ENCODE assay signal across 36 cellular contexts in genomic region chr10:128487517-128487916, GRCh38.
"Had no signal": no experiment of that assay in that cellular context is flagged by ENCODE, and none has a peak within 500 bp of the region (broad histone marks: within the 10 kb centered on the region; RNA-seq: fewer than 3 reads in every experiment).

No MANE protein-coding gene starts in this region.

- H3K27me3 Mint-ChIP-seq: activated CD4-positive, alpha-beta memory T cell treated with anti-CD3 and anti-CD28 coated beads, Interleukin-2, amount 10 ng/mL, durations not matched to agents 7 days and 5 days; activated CD4-positive, alpha-beta T cell treated with anti-CD3 and anti-CD28 coated beads for 36 hours; activated CD4-positive, alpha-beta T cell treated with anti-CD3 and anti-CD28 coated beads, Interleukin-2, amount 10 ng/mL, durations not matched to agents 7 days and 5 days; activated naive CD8-positive, alpha-beta T cell treated with anti-CD3 and anti-CD28 coated beads for 36 hours; activated T-helper 17 cell treated with anti-CD3 and anti-CD28 coated beads, Interleukin-2, amount 50 U/mL, for 72 hours had no signal

- H3K4me3 Mint-ChIP-seq: activated CD4-positive, alpha-beta memory T cell treated with anti-CD3 and anti-CD28 coated beads, Interleukin-2, amount 10 ng/mL, durations not matched to agents 7 days and 5 days; activated CD4-positive, alpha-beta T cell treated with anti-CD3 and anti-CD28 coated beads for 36 hours; activated CD4-positive, alpha-beta T cell treated with anti-CD3 and anti-CD28 coated beads, Interleukin-2, amount 10 ng/mL, durations not matched to agents 7 days and 5 days; activated CD8-positive, alpha-beta T cell treated with anti-CD3 and anti-CD28 coated beads, Interleukin-2, amount 10 ng/mL, durations not matched to agents 7 days and 5 days; activated naive CD4-positive, alpha-beta T cell treated with anti-CD3 and anti-CD28 coated beads for 36 hours; activated naive CD8-positive, alpha-beta T cell treated with anti-CD3 and anti-CD28 coated beads for 36 hours; activated T-cell treated with anti-CD3 and anti-CD28 coated beads, Interleukin-2, amount 50 U/mL, for 4 hours; activated T-cell treated with anti-CD3 and anti-CD28 coated beads, Interleukin-2, amount 50 U/mL, for 72 hours; activated T-helper 1 cell treated with anti-CD3 and anti-CD28 coated beads, Interleukin-12 subunit alpha, Interleukin-12 subunit beta, Interleukin-2, Interleukin-4 antibody, amounts not matched to agents 30 ng/mL and 10 ng/mL and 1 ng/mL, durations not matched to agents 14 hours and 24 hours and 36 hours; activated T-helper 17 cell treated with anti-CD3 and anti-CD28 coated beads, Interleukin-2, amount 50 U/mL, for 72 hours; T-helper 1 cell treated with Interleukin-12 subunit alpha and Interleukin-12 subunit beta and Interleukin-4 antibody, amounts not matched to agents 30 μg/mL and 1 μg/mL, for 36 hours; T-helper 2 cell treated with Interferon-gamma antibody and Interleukin-4, amounts not matched to agents 5 μg/mL and 100 μg/mL, for 36 hours had no signal

- H3K9me3 ChIP-seq: adrenal gland, body of pancreas had no signal

- H3K4me1 ChIP-seq: adrenal gland, body of pancreas, breast epithelium had no signal

- H3K27ac ChIP-seq: adrenal gland, body of pancreas, brain microvascular endothelial cell, breast epithelium, VCaP had no signal

- H3K9me3 Mint-ChIP-seq: activated CD4-positive, alpha-beta T cell treated with anti-CD3 and anti-CD28 coated beads, Interleukin-2, amount 10 ng/mL, durations not matched to agents 7 days and 5 days; activated naive CD4-positive, alpha-beta T cell treated with anti-CD3 and anti-CD28 coated beads for 36 hours; activated naive CD4-positive, alpha-beta T cell treated with anti-CD3 and anti-CD28 coated beads, Interleukin-2, amount 50 U/mL, for 72 hours; activated naive CD8-positive, alpha-beta T cell treated with anti-CD3 and anti-CD28 coated beads for 36 hours; activated T-cell treated with anti-CD3 and anti-CD28 coated beads, Interleukin-2, amount 50 U/mL, for 4 hours; activated T-cell treated with anti-CD3 and anti-CD28 coated beads, Interleukin-2, amount 50 U/mL, for 72 hours; activated T-helper 1 cell treated with anti-CD3 and anti-CD28 coated beads, Interleukin-12 subunit alpha, Interleukin-12 subunit beta, Interleukin-2, Interleukin-4 antibody, amounts not matched to agents 30 ng/mL and 10 ng/mL and 1 ng/mL, durations not matched to agents 14 hours and 24 hours and 36 hours; activated T-helper 17 cell treated with anti-CD3 and anti-CD28 coated beads, Interleukin-2, amount 50 U/mL, for 72 hours; T-helper 1 cell treated with Interleukin-12 subunit alpha and Interleukin-12 subunit beta and Interleukin-4 antibody, amounts not matched to agents 30 μg/mL and 1 μg/mL, for 36 hours; T-helper 2 cell treated with Interferon-gamma antibody and Interleukin-4, amounts not matched to agents 5 μg/mL and 100 μg/mL, for 36 hours had no signal

- H3K27ac Mint-ChIP-seq: activated CD4-positive, alpha-beta memory T cell treated with anti-CD3 and anti-CD28 coated beads, Interleukin-2, amount 10 ng/mL, durations not matched to agents 7 days and 5 days; activated CD4-positive, alpha-beta T cell treated with anti-CD3 and anti-CD28 coated beads for 36 hours; activated CD4-positive, alpha-beta T cell treated with anti-CD3 and anti-CD28 coated beads, Interleukin-2, amount 10 ng/mL, durations not matched to agents 7 days and 5 days; activated CD8-positive, alpha-beta T cell treated with anti-CD3 and anti-CD28 coated beads, Interleukin-2, amount 10 ng/mL, durations not matched to agents 7 days and 5 days; activated naive CD4-positive, alpha-beta T cell treated with anti-CD3 and anti-CD28 coated beads for 36 hours; activated naive CD4-positive, alpha-beta T cell treated with anti-CD3 and anti-CD28 coated beads, Interleukin-2, amount 50 U/mL, for 72 hours; activated naive CD8-positive, alpha-beta T cell treated with anti-CD3 and anti-CD28 coated beads for 36 hours; activated T-cell treated with anti-CD3 and anti-CD28 coated beads, Interleukin-2, amount 50 U/mL, for 72 hours; activated T-helper 1 cell treated with anti-CD3 and anti-CD28 coated beads, Interleukin-12 subunit alpha, Interleukin-12 subunit beta, Interleukin-2, Interleukin-4 antibody, amounts not matched to agents 30 ng/mL and 10 ng/mL and 1 ng/mL, durations not matched to agents 14 hours and 24 hours and 36 hours; activated T-helper 17 cell treated with anti-CD3 and anti-CD28 coated beads, Interleukin-2, amount 50 U/mL, for 72 hours; T-helper 1 cell treated with Interleukin-12 subunit alpha and Interleukin-12 subunit beta and Interleukin-4 antibody, amounts not matched to agents 30 μg/mL and 1 μg/mL, for 36 hours; T-helper 2 cell treated with Interferon-gamma antibody and Interleukin-4, amounts not matched to agents 5 μg/mL and 100 μg/mL, for 36 hours had no signal

- ATAC-seq: activated CD4-positive, alpha-beta T cell treated with anti-CD3 and anti-CD28 coated beads for 36 hours; activated CD4-positive, CD25-positive, alpha-beta regulatory T cell treated with anti-CD3 and anti-CD28 coated beads, Interleukin-2, amount 50 U/mL, for 24 hours; activated CD8-positive, alpha-beta T cell treated with anti-CD3 and anti-CD28 coated beads, Interleukin-2, amount 10 ng/mL, durations not matched to agents 7 days and 5 days; activated naive CD4-positive, alpha-beta T cell treated with anti-CD3 and anti-CD28 coated beads, Interleukin-2, amount 50 U/mL, for 72 hours; activated T-cell treated with anti-CD3 and anti-CD28 coated beads, Interleukin-2, amount 50 U/mL, for 4 hours; activated T-cell treated with anti-CD3 and anti-CD28 coated beads, Interleukin-2, amount 50 U/mL, for 72 hours; activated T-helper 17 cell treated with anti-CD3 and anti-CD28 coated beads, Interleukin-2, amount 50 U/mL, for 72 hours; body of pancreas had no signal

- H3K36me3 Mint-ChIP-seq: activated naive CD4-positive, alpha-beta T cell treated with anti-CD3 and anti-CD28 coated beads, Interleukin-2, amount 50 U/mL, for 72 hours; activated naive CD8-positive, alpha-beta T cell treated with anti-CD3 and anti-CD28 coated beads for 36 hours had no signal

- DNase-seq: activated CD4-positive, alpha-beta memory T cell treated with anti-CD3 and anti-CD28 coated beads, Interleukin-2, amount 10 ng/mL, durations not matched to agents 7 days and 5 days; activated CD4-positive, alpha-beta T cell treated with anti-CD3 and anti-CD28 coated beads for 1 hour; activated CD4-positive, alpha-beta T cell treated with anti-CD3 and anti-CD28 coated beads for 36 hours; activated CD4-positive, alpha-beta T cell treated with anti-CD3 and anti-CD28 coated beads for 48 hours; activated CD4-positive, alpha-beta T cell treated with anti-CD3 and anti-CD28 coated beads, Interleukin-2, amount 10 ng/mL, durations not matched to agents 7 days and 5 days; activated CD4-positive, alpha-beta T cell treated with anti-CD3 and anti-CD28 coated beads, Interleukin-2, amount 50 U/mL, for 48 hours; activated CD4-positive, CD25-positive, alpha-beta regulatory T cell; activated CD8-positive, alpha-beta memory T cell treated with anti-CD3 and anti-CD28 coated beads, Interleukin-2, amount 50 U/mL, for 4 hours; activated CD8-positive, alpha-beta T cell treated with anti-CD3 and anti-CD28 coated beads, Interleukin-2, amount 10 ng/mL, durations not matched to agents 7 days and 5 days; activated effector memory CD4-positive, alpha-beta T cell treated with anti-CD3 and anti-CD28 coated beads, Interleukin-2, amount 50 U/mL, for 16 hours; activated gamma-delta T cell treated with Interleukin-2 at 50 U/mL for 16 hours; activated naive CD4-positive, alpha-beta T cell; activated naive CD4-positive, alpha-beta T cell treated with anti-CD3 and anti-CD28 coated beads for 36 hours; activated naive CD4-positive, alpha-beta T cell treated with anti-CD3 and anti-CD28 coated beads, Interleukin-2, amount 50 U/mL, for 16 hours; activated naive CD8-positive, alpha-beta T cell treated with anti-CD3 and anti-CD28 coated beads for 36 hours; activated T-cell treated with anti-CD3 and anti-CD28 coated beads for 4 hours; activated T-cell treated with anti-CD3 and anti-CD28 coated beads, Interleukin-2, amount 50 U/mL, for 1 hour; activated T-cell treated with anti-CD3 and anti-CD28 coated beads, Interleukin-2, amount 50 U/mL, for 4 hours; activated T-cell treated with anti-CD3 and anti-CD28 coated beads, Interleukin-2, amount 50 U/mL, for 72 hours; adrenal gland; amniotic stem cell; body of pancreas; brain microvascular endothelial cell; central memory CD4-positive, alpha-beta T cell; SW 1271; T-helper 1 cell; T-helper 2 cell; T-helper 9 cell had no signal

- H3K4me1 Mint-ChIP-seq: activated CD4-positive, alpha-beta memory T cell treated with anti-CD3 and anti-CD28 coated beads, Interleukin-2, amount 10 ng/mL, durations not matched to agents 7 days and 5 days; activated CD4-positive, alpha-beta T cell treated with anti-CD3 and anti-CD28 coated beads for 36 hours; activated CD4-positive, alpha-beta T cell treated with anti-CD3 and anti-CD28 coated beads, Interleukin-2, amount 10 ng/mL, durations not matched to agents 7 days and 5 days; activated naive CD8-positive, alpha-beta T cell treated with anti-CD3 and anti-CD28 coated beads for 36 hours; activated T-helper 17 cell treated with anti-CD3 and anti-CD28 coated beads, Interleukin-2, amount 50 U/mL, for 72 hours had no signal

- H3K36me3 ChIP-seq: adrenal gland, brain microvascular endothelial cell, breast epithelium had no signal

- H3K27me3 ChIP-seq: adrenal gland, body of pancreas, brain microvascular endothelial cell, breast epithelium had no signal

- H3K4me3 ChIP-seq: adrenal gland, body of pancreas, breast epithelium had no signal
